13 cellular contexts compared by ENCODE assay signal in genomic region chr20:31679357-31680285, GRCh38. TPM values are rescaled to one million over a fixed set of nuclear protein-coding genes. Genes with fewer than 3 reads are reported as not detected.
DNase-seq lines count a peak whose midpoint lies in the region; ATAC-seq and TF ChIP-seq lines count a peak whose summit lies in the region.
"Had no signal": no experiment of that assay in that cellular context is flagged by ENCODE, and none has a peak within 500 bp of the region (broad histone marks: within the 10 kb centered on the region; RNA-seq: fewer than 3 reads in every experiment).

No MANE protein-coding gene starts in this region.

- no peak overlapping the region for H4K5ac ChIP-seq in mesendoderm (ENCODE audit: low read length)

- peaks cover 99% of the 10 kb centered on the region for H3K4me1 Mint-ChIP-seq in stimulated activated naive CD8-positive, alpha-beta T cell treated with anti-CD3 and anti-CD28 coated beads, Interleukin-15, Interleukin-2, amounts not matched to agents 100 ng/mL and 50 ng/mL, for 24 hours (ENCODE audit: low read depth)
- H3K4me1 Mint-ChIP-seq in activated naive CD8-positive, alpha-beta T cell treated with anti-CD3 and anti-CD28 coated beads for 36 hours, result peaks cover 89% of the 10 kb centered on the region
- peaks cover 65% of the 10 kb centered on the region for H3K4me1 Mint-ChIP-seq in osteocyte (ENCODE audit: unreplicated experiment)

- peak overlapping the region; percentile 18 for H3K56ac ChIP-seq in mesendoderm (ENCODE audit: low read length)

- no peak overlapping the region for H3K27ac ChIP-seq in mesendoderm (ENCODE audit: low read depth, low read length)

- no peak overlapping the region for H3K23ac ChIP-seq in mesendoderm (ENCODE audit: low read length)

- peaks cover 10% of the 10 kb centered on the region for H3K79me1 ChIP-seq in mesendoderm (ENCODE audit: low read length)

- peak overlapping the region; percentile 83 for H3K4me3 Mint-ChIP-seq in stimulated activated naive CD8-positive, alpha-beta T cell treated with anti-CD3 and anti-CD28 coated beads, Interleukin-15, Interleukin-2, amounts not matched to agents 100 ng/mL and 50 ng/mL, for 24 hours
- no peak overlapping the region for H3K4me3 Mint-ChIP-seq in activated naive CD8-positive, alpha-beta T cell treated with anti-CD3 and anti-CD28 coated beads for 36 hours
- H3K4me3 Mint-ChIP-seq in osteocyte (ENCODE audit: unreplicated experiment), result no peak overlapping the region
- H3K4me3 Mint-ChIP-seq: activated T-cell treated with anti-CD3 and anti-CD28 coated beads, Interleukin-2, amount 50 U/mL, for 4 hours had no signal

- ATAC-seq in stimulated activated naive CD8-positive, alpha-beta T cell treated with anti-CD3 and anti-CD28 coated beads, Interleukin-15, Interleukin-2, amounts not matched to agents 100 U/mL and 50 U/mL, for 24 hours, result no peak
- ATAC-seq in GM18870 (IDR thresholded peaks at IDR 0.05; ENCODE audit: unreplicated experiment), result no peak
- ATAC-seq: activated T-cell treated with anti-CD3 and anti-CD28 coated beads, Interleukin-2, amount 50 U/mL, for 4 hours had no signal

- H3K4me1 ChIP-seq in mesendoderm (ENCODE audit: control insufficient read depth, low read depth, low read length), result peaks cover 21% of the 10 kb centered on the region

- no peak overlapping the region for H2BK5ac ChIP-seq in mesendoderm (ENCODE audit: low read length)

- no peak overlapping the region for H2BK120ac ChIP-seq in mesendoderm (ENCODE audit: low read depth, low read length)

- H3K4me2 ChIP-seq in mesendoderm (ENCODE audit: low read length), result no peak overlapping the region

- no peak overlapping the region for H4K8ac ChIP-seq in mesendoderm (ENCODE audit: low read depth, low read length)

- H3K27me3 Mint-ChIP-seq in stimulated activated naive CD8-positive, alpha-beta T cell treated with anti-CD3 and anti-CD28 coated beads, Interleukin-15, Interleukin-2, amounts not matched to agents 100 ng/mL and 50 ng/mL, for 24 hours, result no peaks in the 10 kb centered on the region
- H3K27me3 Mint-ChIP-seq in activated naive CD8-positive, alpha-beta T cell treated with anti-CD3 and anti-CD28 coated beads for 36 hours, result no peaks in the 10 kb centered on the region
- H3K27me3 Mint-ChIP-seq in osteocyte (ENCODE audit: unreplicated experiment), result no peaks in the 10 kb centered on the region

- peak overlapping the region; percentile 80 for H3K27ac Mint-ChIP-seq in stimulated activated naive CD8-positive, alpha-beta T cell treated with anti-CD3 and anti-CD28 coated beads, Interleukin-15, Interleukin-2, amounts not matched to agents 100 ng/mL and 50 ng/mL, for 24 hours
- H3K27ac Mint-ChIP-seq in activated naive CD8-positive, alpha-beta T cell treated with anti-CD3 and anti-CD28 coated beads for 36 hours, result peak overlapping the region; percentile 92
- H3K27ac Mint-ChIP-seq in osteocyte (ENCODE audit: unreplicated experiment), result no peak overlapping the region

- TF ChIP-seq CTCF in osteocyte (IDR thresholded peaks at IDR 0.05), result no peak

- no CpG with 5 or more reads among the region's 9 CpGs for WGBS in mesendoderm (ENCODE audit: extremely low coverage, insufficient coverage, low lambda C conversion rate)

- H3K9ac ChIP-seq in mesendoderm (ENCODE audit: low read length), result peak overlapping the region; percentile 29
- H3K9ac ChIP-seq: parathyroid adenoma had no signal

- peaks cover 93% of the 10 kb centered on the region for H3K36me3 Mint-ChIP-seq in stimulated activated naive CD8-positive, alpha-beta T cell treated with anti-CD3 and anti-CD28 coated beads, Interleukin-15, Interleukin-2, amounts not matched to agents 100 ng/mL and 50 ng/mL, for 24 hours (ENCODE audit: low read depth)
- peaks cover 81% of the 10 kb centered on the region for H3K36me3 Mint-ChIP-seq in activated naive CD8-positive, alpha-beta T cell treated with anti-CD3 and anti-CD28 coated beads for 36 hours
- H3K36me3 Mint-ChIP-seq in osteocyte (ENCODE audit: unreplicated experiment), result peaks cover 18% of the 10 kb centered on the region

- peak overlapping the region; percentile 55 for H3K18ac ChIP-seq in mesendoderm (ENCODE audit: low read length)

- no peak overlapping the region for H2AK5ac ChIP-seq in mesendoderm (ENCODE audit: low read length)

- H3K36me3 ChIP-seq in mesendoderm (ENCODE audit: control insufficient read depth, insufficient read depth, low read length), result no peaks in the 10 kb centered on the region

- H2BK15ac ChIP-seq in mesendoderm (replicated peaks; ENCODE audit: low read depth), result no peak overlapping the region

- peak overlapping the region; percentile 62 for H3K4ac ChIP-seq in mesendoderm (ENCODE audit: low read depth, low read length)

- H3K9me3 Mint-ChIP-seq in stimulated activated naive CD8-positive, alpha-beta T cell treated with anti-CD3 and anti-CD28 coated beads, Interleukin-15, Interleukin-2, amounts not matched to agents 100 ng/mL and 50 ng/mL, for 24 hours, result no peaks in the 10 kb centered on the region
- no peaks in the 10 kb centered on the region for H3K9me3 Mint-ChIP-seq in activated naive CD8-positive, alpha-beta T cell treated with anti-CD3 and anti-CD28 coated beads for 36 hours
- H3K9me3 Mint-ChIP-seq in osteocyte (ENCODE audit: unreplicated experiment), result no peaks in the 10 kb centered on the region
- H3K9me3 Mint-ChIP-seq: activated T-cell treated with anti-CD3 and anti-CD28 coated beads, Interleukin-2, amount 50 U/mL, for 4 hours had no signal

- DNase-seq in stimulated activated naive CD8-positive, alpha-beta T cell treated with anti-CD3 and anti-CD28 coated beads, Interleukin-15, Interleukin-2, amounts not matched to agents 100 U/mL and 50 U/mL, for 24 hours, result no peak
- no peak for DNase-seq in activated naive CD8-positive, alpha-beta T cell treated with anti-CD3 and anti-CD28 coated beads for 36 hours
- DNase-seq in mesendoderm (no peak), osteocyte (ENCODE audit: extremely low spot score, unreplicated experiment) (no peak), kidney glomerular epithelial cell (lab: John Stamatoyannopoulos, UW) (no peak), DMS114 treated with DMSO at 0.1 percent for 48 hours (lab: John Stamatoyannopoulos, UW; ENCODE audit: unreplicated experiment) (no peak)
- DNase-seq: activated T-cell treated with anti-CD3 and anti-CD28 coated beads, Interleukin-2, amount 50 U/mL, for 4 hours; DMS153; effector memory CD4-positive, alpha-beta T cell; NCI-H446 treated with DMSO at 0.1 percent for 48 hours had no signal

- no peaks in the 10 kb centered on the region for H3K79me2 ChIP-seq in mesendoderm (ENCODE audit: control insufficient read depth, insufficient read depth, low read length)

- H3K27me3 ChIP-seq in mesendoderm (ENCODE audit: insufficient read depth, low read length, poor library complexity), result no peaks in the 10 kb centered on the region

- no peak overlapping the region for H3K4me3 ChIP-seq in mesendoderm (ENCODE audit: low read length)

RNA-seq across cellular contexts. Expression of gene COX4I2, which starts 41.9 kb away (rescaled TPM):
- total RNA-seq in activated naive CD8-positive, alpha-beta T cell treated with anti-CD3 and anti-CD28 coated beads for 36 hours, result not detected
- 0.06 TPM for polyA plus RNA-seq in mesendoderm (2013, experiment 1 of 2)
- not detected for polyA plus RNA-seq in mesendoderm (2013, experiment 2 of 2)
- total RNA-seq in osteocyte, result not detected in 2 replicates
- total RNA-seq: activated T-cell treated with anti-CD3 and anti-CD28 coated beads, Interleukin-2, amount 50 U/mL, for 4 hours had no signal

RNA-seq across cellular contexts. Expression of gene BCL2L1, which starts 43.0 kb away (rescaled TPM):
- 100 to 1,000 TPM; 196 to 206 TPM for total RNA-seq in activated naive CD8-positive, alpha-beta T cell treated with anti-CD3 and anti-CD28 coated beads for 36 hours
- 41.9 TPM for polyA plus RNA-seq in mesendoderm (2013, experiment 1 of 2)
- 43.7 TPM for polyA plus RNA-seq in mesendoderm (2013, experiment 2 of 2)
- total RNA-seq in osteocyte, result 67.0 and 69.4 TPM in 2 replicates

RNA-seq across cellular contexts. Expression of gene TPX2, which starts 59.5 kb away (rescaled TPM):
- 100 to 1,000 TPM; 111 TPM for total RNA-seq in activated naive CD8-positive, alpha-beta T cell treated with anti-CD3 and anti-CD28 coated beads for 36 hours
- polyA plus RNA-seq in mesendoderm (2013, experiment 1 of 2), result 119 TPM
- polyA plus RNA-seq in mesendoderm (2013, experiment 2 of 2), result 120 TPM
- 22.6 and 25.5 TPM in 2 replicates for total RNA-seq in osteocyte
